In the genomic region with DNA sequence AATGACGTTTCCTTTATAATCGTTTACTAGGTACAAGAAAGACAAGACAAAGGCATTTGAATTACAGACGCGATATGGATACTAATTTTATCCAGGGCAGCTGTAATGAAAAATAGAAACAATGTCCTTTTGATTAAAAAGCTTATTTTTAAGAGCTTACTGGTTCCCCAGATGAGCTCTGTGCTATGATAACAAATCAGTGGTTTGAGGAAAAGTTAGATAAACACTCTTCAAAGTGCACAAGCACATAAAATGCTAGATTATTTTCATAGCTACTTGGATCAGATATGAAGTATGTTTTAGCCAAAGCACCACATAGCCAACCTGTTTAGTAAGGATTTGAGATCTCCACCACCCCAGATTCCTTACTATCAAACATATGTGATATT, we compare ENCODE assay signal across 8 cellular contexts. TPM values are rescaled to one million over a fixed set of nuclear protein-coding genes. Genes with fewer than 3 reads are reported as not detected.
DNase-seq lines count a peak whose midpoint lies in the region; ATAC-seq, FAIRE-seq and TF ChIP-seq lines count a peak whose summit lies in the region.

No MANE protein-coding gene starts in this region.

- H3K4me1 ChIP-seq in cardiac muscle cell (ENCODE audit: low read depth) (peaks cover 18% of the 10 kb centered on the region), adrenal gland (replicated peaks in 1 of 2) (peaks cover 14 to 29% of the 10 kb centered on the region in 2 donors), right lobe of liver (peaks cover 0 to 22% (median 5%) of the 10 kb centered on the region in 4 donors), upper lobe of right lung (peaks cover 25% of the 10 kb centered on the region)

- intact Hi-C loops in cardiac septum (cut with DNase I) (no loop called here), adrenal gland (cut with DNase I) (loop anchor here in 1 of 2 donors (5.0 kb wide), 1 partner anchor 33 kb away; no protein-coding TSS in a partner anchor), right lobe of liver (cut with DNase I) (loop anchor here in 1 of 2 donors (5.0 kb wide), 1 partner anchor 33 kb away; no protein-coding TSS in a partner anchor), upper lobe of right lung (cut with DNase I) (no loop called here)

- peak overlapping the region; percentile 76 for H3K4me3 ChIP-seq in cardiac muscle cell
- peak overlapping the region in 3 of 4 donors; percentile 84 to 92 (median 88) for H3K4me3 ChIP-seq in adrenal gland
- H3K4me3 ChIP-seq in right lobe of liver = peak overlapping the region; percentile 69 to 98 (median 83)
- peak overlapping the region; percentile 90 for H3K4me3 ChIP-seq in upper lobe of right lung

- 0 to 1% (median 0%) methylated on average over 4 of the region's 4 CpGs for WGBS in adrenal gland, 4 donors
- 1% methylated on average over 4 of the region's 4 CpGs for WGBS in right lobe of liver (ENCODE audit: insufficient coverage, low coverage, low lambda C conversion rate, missing lambda C conversion rate)

- no peak for TF ChIP-seq POLR2A in adrenal gland (IDR thresholded peaks at IDR 0.05)
- TF ChIP-seq POLR2A in right lobe of liver (IDR thresholded peaks at IDR 0.05) = no peak

- no peaks in the 10 kb centered on the region for H3K9me3 ChIP-seq in cardiac muscle cell (ENCODE audit: low read depth)
- H3K9me3 ChIP-seq in adrenal gland (replicated peaks in 1 of 3) = no peaks in the 10 kb centered on the region
- H3K9me3 ChIP-seq in right lobe of liver = no peaks in the 10 kb centered on the region
- H3K9me3 ChIP-seq in upper lobe of right lung = no peaks in the 10 kb centered on the region

- H3K36me3 ChIP-seq in cardiac muscle cell (peaks cover 14% of the 10 kb centered on the region), adrenal gland (replicated peaks in 1 of 2) (peaks cover 0 to 16% of the 10 kb centered on the region in 2 donors), right lobe of liver (peaks cover 0 to 15% (median 0%) of the 10 kb centered on the region in 4 donors), upper lobe of right lung (peaks cover 16% of the 10 kb centered on the region)

- FAIRE-seq in HTR-8/SVneo (lab: Jason Lieb, UNC) = no peak

- H3K27ac ChIP-seq in cardiac muscle cell = peak overlapping the region; percentile 99
- peak overlapping the region; percentile 82 to 100 (median 99) for H3K27ac ChIP-seq in adrenal gland
- H3K27ac ChIP-seq in right lobe of liver = peak overlapping the region; percentile 96 to 99 (median 98)
- peak overlapping the region; percentile 100 for H3K27ac ChIP-seq in upper lobe of right lung

- no peak for ATAC-seq in right lobe of liver
- ATAC-seq in upper lobe of right lung = no peak

- DNase-seq in cardiac muscle cell (ENCODE audit: low read depth in 1 of 2, low spot score in 1 of 2) (no peak), cardiac septum (ENCODE audit: low spot score) (no peak), adrenal gland (no peak), right lobe of liver (no peak), upper lobe of right lung (no peak), NCI-H128 (lab: John Stamatoyannopoulos, UW; ENCODE audit: unreplicated experiment) (no peak), HTR-8/SVneo (ENCODE audit: insufficient read length, low spot score) (no peak), NCI-H146 (lab: John Stamatoyannopoulos, UW) (no peak)

- H3K27me3 ChIP-seq in cardiac muscle cell = no peaks in the 10 kb centered on the region
- H3K27me3 ChIP-seq in adrenal gland = no peaks in the 10 kb centered on the region
- H3K27me3 ChIP-seq in right lobe of liver = no peaks in the 10 kb centered on the region
- no peaks in the 10 kb centered on the region for H3K27me3 ChIP-seq in upper lobe of right lung

- TF ChIP-seq CTCF in cardiac muscle cell (IDR thresholded peaks at IDR 0.05; ENCODE audit: low read depth, low read length) (no peak), adrenal gland (IDR thresholded peaks at IDR 0.05) (no peak), right lobe of liver (IDR thresholded peaks at IDR 0.05) (no peak), upper lobe of right lung (IDR thresholded peaks at IDR 0.05) (no peak)

RNA-seq across cellular contexts. Expression of a gene that starts 1.7 kb away (rescaled TPM):
- total RNA-seq in cardiac muscle cell = 28.5 and 40.7 TPM in 2 replicates
- polyA plus RNA-seq in cardiac muscle cell = 45.9 and 48.8 TPM in 2 replicates
- total RNA-seq in cardiac septum = 73.1 TPM
- 100 to 1,000 TPM in 1 of 8 donors, 10 to 100 TPM in 7; 28.2 to 103 (median 54.9) TPM for total RNA-seq in adrenal gland
- 100 to 1,000 TPM in 1 of 3 donors, 10 to 100 TPM in 2; 21.9 to 173 (median 28.2) TPM for polyA plus RNA-seq in adrenal gland
- total RNA-seq in right lobe of liver = 10 to 100 TPM; 27.8 to 47.3 (median 39.4) TPM
- 88.3 TPM for total RNA-seq in upper lobe of right lung

RNA-seq across cellular contexts. Expression of a gene that starts 50.7 kb away (rescaled TPM):
- 52.8 and 103 TPM in 2 replicates for total RNA-seq in cardiac muscle cell
- 53.8 and 58.1 TPM in 2 replicates for polyA plus RNA-seq in cardiac muscle cell
- total RNA-seq in cardiac septum = 43.0 TPM
- total RNA-seq in adrenal gland = 100 to 1,000 TPM in 2 of 8 donors, 10 to 100 TPM in 6; 60.0 to 141 (median 78.2) TPM
- polyA plus RNA-seq in adrenal gland = 100 to 1,000 TPM in 2 of 3 donors, 10 to 100 TPM in 1; 86.6 to 192 (median 105) TPM
- 10 to 100 TPM; 35.0 to 72.5 (median 51.9) TPM for total RNA-seq in right lobe of liver
- total RNA-seq in upper lobe of right lung = 97.8 TPM
